In genomic region chr3:190539526-190539925, GRCh38 we compare ENCODE assay signal across 34 cellular contexts.
"Had no signal": no experiment of that assay in that cellular context is flagged by ENCODE, and none has a peak within 500 bp of the region (broad histone marks: within the 10 kb centered on the region; RNA-seq: fewer than 3 reads in every experiment).

No MANE protein-coding gene starts in this region.

- H3K9me3 ChIP-seq: adrenal gland, body of pancreas, colonic mucosa, gastrocnemius medialis, heart right ventricle had no signal

- ATAC-seq: activated CD4-positive, alpha-beta T cell treated with anti-CD3 and anti-CD28 coated beads for 36 hours; activated CD8-positive, alpha-beta memory T cell treated with anti-CD3 and anti-CD28 coated beads, Interleukin-2, amount 10 ng/mL, durations not matched to agents 7 days and 5 days; activated CD8-positive, alpha-beta T cell treated with anti-CD3 and anti-CD28 coated beads, Interleukin-2, amount 10 ng/mL, durations not matched to agents 7 days and 5 days; activated naive CD8-positive, alpha-beta T cell treated with anti-CD3 and anti-CD28 coated beads, Interleukin-2, amount 50 U/mL, for 24 hours; body of pancreas; esophagus mucosa; gastrocnemius medialis; heart right ventricle; T-cell had no signal

- H3K27ac Mint-ChIP-seq: activated CD4-positive, alpha-beta memory T cell treated with anti-CD3 and anti-CD28 coated beads for 36 hours; activated CD4-positive, alpha-beta T cell treated with anti-CD3 and anti-CD28 coated beads for 36 hours; activated CD4-positive, alpha-beta T cell treated with anti-CD3 and anti-CD28 coated beads, Interleukin-2, amount 10 ng/mL, durations not matched to agents 24 days and 14 days; activated CD8-positive, alpha-beta memory T cell treated with anti-CD3 and anti-CD28 coated beads, Interleukin-2, amount 10 ng/mL, durations not matched to agents 7 days and 5 days; activated CD8-positive, alpha-beta T cell treated with anti-CD3 and anti-CD28 coated beads, Interleukin-2, amount 10 ng/mL, durations not matched to agents 7 days and 5 days; activated naive CD4-positive, alpha-beta T cell treated with anti-CD3 and anti-CD28 coated beads for 36 hours; activated naive CD4-positive, alpha-beta T cell treated with anti-CD3 and anti-CD28 coated beads, Interleukin-2, amount 50 U/mL, for 24 hours; activated naive CD8-positive, alpha-beta T cell treated with anti-CD3 and anti-CD28 coated beads for 36 hours; activated naive CD8-positive, alpha-beta T cell treated with anti-CD3 and anti-CD28 coated beads, Interleukin-2, amount 50 U/mL, for 24 hours; activated T-helper 1 cell treated with anti-CD3 and anti-CD28 coated beads, Interleukin-12 subunit alpha, Interleukin-12 subunit beta, Interleukin-2, Interleukin-4 antibody, amounts not matched to agents 30 ng/mL and 10 ng/mL and 1 ng/mL, durations not matched to agents 14 hours and 24 hours and 36 hours; activated T-helper 2 cell treated with anti-CD3 and anti-CD28 coated beads, Interferon-gamma antibody, Interleukin-2, Interleukin-4, amounts not matched to agents 10 μg/mL and 5 μg/mL and 100 μg/mL, durations not matched to agents 14 hours and 24 hours and 36 hours; T-cell; T-helper 1 cell treated with Interleukin-12 subunit alpha and Interleukin-12 subunit beta and Interleukin-4 antibody, amounts not matched to agents 30 μg/mL and 1 μg/mL, for 36 hours; T-helper 2 cell treated with Interferon-gamma antibody and Interleukin-4, amounts not matched to agents 5 μg/mL and 100 μg/mL, for 36 hours had no signal

- DNase-seq: activated CD4-positive, alpha-beta memory T cell treated with anti-CD3 and anti-CD28 coated beads for 36 hours; activated CD4-positive, alpha-beta T cell treated with anti-CD3 and anti-CD28 coated beads for 36 hours; activated CD4-positive, alpha-beta T cell treated with anti-CD3 and anti-CD28 coated beads, Interleukin-2, amount 10 ng/mL, durations not matched to agents 24 days and 14 days; activated CD4-positive, CD25-positive, alpha-beta regulatory T cell; activated CD4-positive, CD25-positive, alpha-beta regulatory T cell treated with anti-CD3 and anti-CD28 coated beads, Interleukin-2, amount 50 U/mL, for 72 hours; activated CD8-positive, alpha-beta memory T cell treated with anti-CD3 and anti-CD28 coated beads, Interleukin-2, amount 10 ng/mL, durations not matched to agents 7 days and 5 days; activated CD8-positive, alpha-beta memory T cell treated with anti-CD3 and anti-CD28 coated beads, Interleukin-2, amount 50 U/mL, for 4 hours; activated CD8-positive, alpha-beta T cell treated with anti-CD3 and anti-CD28 coated beads, Interleukin-2, amount 10 ng/mL, durations not matched to agents 7 days and 5 days; activated effector memory CD4-positive, alpha-beta T cell treated with anti-CD3 and anti-CD28 coated beads, Interleukin-2, amount 50 U/mL, for 16 hours; activated naive CD4-positive, alpha-beta T cell treated with anti-CD3 and anti-CD28 coated beads for 36 hours; activated naive CD8-positive, alpha-beta T cell treated with anti-CD3 and anti-CD28 coated beads for 36 hours; activated naive CD8-positive, alpha-beta T cell treated with anti-CD3 and anti-CD28 coated beads, Interleukin-2, amount 50 U/mL, for 24 hours; activated T-cell treated with anti-CD3 and anti-CD28 coated beads, Interleukin-2, amount 50 U/mL, for 1 hour; activated T-cell treated with anti-CD3 and anti-CD28 coated beads, Interleukin-2, amount 50 U/mL, for 48 hours; adrenal gland; amygdala; aorta; body of pancreas; caudate nucleus; colonic mucosa; effector CD8-positive, alpha-beta T cell; foreskin fibroblast; gastrocnemius medialis; glutamatergic neuron; heart right ventricle; T-cell; T1000; WERI-Rb-1 had no signal

- H3K9me3 Mint-ChIP-seq: activated CD4-positive, alpha-beta memory T cell treated with anti-CD3 and anti-CD28 coated beads for 36 hours; activated CD4-positive, alpha-beta T cell treated with anti-CD3 and anti-CD28 coated beads, Interleukin-2, amount 10 ng/mL, durations not matched to agents 24 days and 14 days; activated naive CD4-positive, alpha-beta T cell treated with anti-CD3 and anti-CD28 coated beads for 36 hours; activated naive CD4-positive, alpha-beta T cell treated with anti-CD3 and anti-CD28 coated beads, Interleukin-2, amount 50 U/mL, for 24 hours; activated naive CD8-positive, alpha-beta T cell treated with anti-CD3 and anti-CD28 coated beads for 36 hours; activated naive CD8-positive, alpha-beta T cell treated with anti-CD3 and anti-CD28 coated beads, Interleukin-2, amount 50 U/mL, for 24 hours; activated T-helper 1 cell treated with anti-CD3 and anti-CD28 coated beads, Interleukin-12 subunit alpha, Interleukin-12 subunit beta, Interleukin-2, Interleukin-4 antibody, amounts not matched to agents 30 ng/mL and 10 ng/mL and 1 ng/mL, durations not matched to agents 14 hours and 24 hours and 36 hours; activated T-helper 2 cell treated with anti-CD3 and anti-CD28 coated beads, Interferon-gamma antibody, Interleukin-2, Interleukin-4, amounts not matched to agents 10 μg/mL and 5 μg/mL and 100 μg/mL, durations not matched to agents 14 hours and 24 hours and 36 hours; T-cell; T-helper 1 cell treated with Interleukin-12 subunit alpha and Interleukin-12 subunit beta and Interleukin-4 antibody, amounts not matched to agents 30 μg/mL and 1 μg/mL, for 36 hours; T-helper 2 cell treated with Interferon-gamma antibody and Interleukin-4, amounts not matched to agents 5 μg/mL and 100 μg/mL, for 36 hours had no signal

- H3K4me3 Mint-ChIP-seq: activated CD4-positive, alpha-beta memory T cell treated with anti-CD3 and anti-CD28 coated beads for 36 hours; activated CD4-positive, alpha-beta T cell treated with anti-CD3 and anti-CD28 coated beads for 36 hours; activated CD4-positive, alpha-beta T cell treated with anti-CD3 and anti-CD28 coated beads, Interleukin-2, amount 10 ng/mL, durations not matched to agents 24 days and 14 days; activated CD8-positive, alpha-beta memory T cell treated with anti-CD3 and anti-CD28 coated beads, Interleukin-2, amount 10 ng/mL, durations not matched to agents 7 days and 5 days; activated CD8-positive, alpha-beta T cell treated with anti-CD3 and anti-CD28 coated beads, Interleukin-2, amount 10 ng/mL, durations not matched to agents 7 days and 5 days; activated naive CD4-positive, alpha-beta T cell treated with anti-CD3 and anti-CD28 coated beads for 36 hours; activated naive CD4-positive, alpha-beta T cell treated with anti-CD3 and anti-CD28 coated beads, Interleukin-2, amount 50 U/mL, for 24 hours; activated naive CD8-positive, alpha-beta T cell treated with anti-CD3 and anti-CD28 coated beads for 36 hours; activated naive CD8-positive, alpha-beta T cell treated with anti-CD3 and anti-CD28 coated beads, Interleukin-2, amount 50 U/mL, for 24 hours; activated T-helper 1 cell treated with anti-CD3 and anti-CD28 coated beads, Interleukin-12 subunit alpha, Interleukin-12 subunit beta, Interleukin-2, Interleukin-4 antibody, amounts not matched to agents 30 ng/mL and 10 ng/mL and 1 ng/mL, durations not matched to agents 14 hours and 24 hours and 36 hours; T-cell; T-helper 1 cell treated with Interleukin-12 subunit alpha and Interleukin-12 subunit beta and Interleukin-4 antibody, amounts not matched to agents 30 μg/mL and 1 μg/mL, for 36 hours; T-helper 2 cell treated with Interferon-gamma antibody and Interleukin-4, amounts not matched to agents 5 μg/mL and 100 μg/mL, for 36 hours had no signal

- H3K27me3 Mint-ChIP-seq: activated CD4-positive, alpha-beta memory T cell treated with anti-CD3 and anti-CD28 coated beads for 36 hours; activated CD4-positive, alpha-beta T cell treated with anti-CD3 and anti-CD28 coated beads for 36 hours; activated CD4-positive, alpha-beta T cell treated with anti-CD3 and anti-CD28 coated beads, Interleukin-2, amount 10 ng/mL, durations not matched to agents 24 days and 14 days; activated CD8-positive, alpha-beta memory T cell treated with anti-CD3 and anti-CD28 coated beads, Interleukin-2, amount 10 ng/mL, durations not matched to agents 7 days and 5 days; activated naive CD4-positive, alpha-beta T cell treated with anti-CD3 and anti-CD28 coated beads, Interleukin-2, amount 50 U/mL, for 24 hours; activated naive CD8-positive, alpha-beta T cell treated with anti-CD3 and anti-CD28 coated beads for 36 hours; activated naive CD8-positive, alpha-beta T cell treated with anti-CD3 and anti-CD28 coated beads, Interleukin-2, amount 50 U/mL, for 24 hours; T-cell had no signal
